8 cellular contexts compared by ENCODE assay signal in genomic region chr1:107529511-107530149, GRCh38.
DNase-seq lines count a peak whose midpoint lies in the region; ATAC-seq and TF ChIP-seq lines count a peak whose summit lies in the region.

No MANE protein-coding gene starts in this region.

- TF ChIP-seq POLR2A in suprapubic skin (IDR thresholded peaks at IDR 0.05): no peak

- no peak for TF ChIP-seq EP300 in suprapubic skin (IDR thresholded peaks at IDR 0.05)

- peak overlapping the region; percentile 75 for H3K27ac ChIP-seq in suprapubic skin

- DNase-seq in SIG-M5 treated with dmso at 0.1 percent for 504 hours (lab: John Stamatoyannopoulos, UW; ENCODE audit: unreplicated experiment) (peak; percentile 73), SIG-M5 (lab: John Stamatoyannopoulos, UW) (no peak), NCI-H524 (lab: John Stamatoyannopoulos, UW) (peak; percentile 67 to 86), astrocyte of the spinal cord (ENCODE audit: low read depth, low spot score) (peak; percentile 63), islet precursor cell (peak; percentile 62), suprapubic skin (ENCODE audit: low spot score in 2 of 2) (no peak)

- no peak overlapping the region for H3K4me3 ChIP-seq in astrocyte of the spinal cord (ENCODE audit: low read depth, low read length)
- no peak overlapping the region for H3K4me3 ChIP-seq in suprapubic skin

- no peaks in the 10 kb centered on the region for H3K9me3 ChIP-seq in suprapubic skin

- peak; percentile 83 for TF ChIP-seq CTCF in astrocyte of the spinal cord (IDR thresholded peaks at IDR 0.05; ENCODE audit: low read depth, low read length)
- peak; percentile 64 to 70 for TF ChIP-seq CTCF in suprapubic skin (IDR thresholded peaks at IDR 0.05)

- H3K4me1 ChIP-seq in suprapubic skin: peaks cover 31% of the 10 kb centered on the region

- H3K27me3 ChIP-seq in suprapubic skin: no peaks in the 10 kb centered on the region

- ATAC-seq in GM21360 (IDR thresholded peaks at IDR 0.05; ENCODE audit: unreplicated experiment) (peak; percentile 95), HG03442 (IDR thresholded peaks at IDR 0.05; ENCODE audit: unreplicated experiment) (peak; percentile 95)

- no peaks in the 10 kb centered on the region for H3K36me3 ChIP-seq in suprapubic skin

- WGBS in suprapubic skin: 23% methylated on average over 6 of the region's 6 CpGs

- in situ Hi-C loops in astrocyte of the spinal cord (cut with HindIII; ENCODE audit: low sequenced_read_pairs): no loop called here

Comparison
In these comparisons a context has a peak if more than half of its experiments do, and no peak if none do; other contexts are left out.
1. DNase-seq: peak in SIG-M5 treated with dmso at 0.1 percent for 504 hours (single experiment), NCI-H524 (2 of 2), astrocyte of the spinal cord (single experiment) and islet precursor cell (single experiment); none in SIG-M5 (single experiment) and suprapubic skin (0 of 2).